9 cellular contexts compared by ENCODE assay signal in genomic region chr14:77133718-77134338, GRCh38. TPM values are rescaled to one million over a fixed set of nuclear protein-coding genes. Genes with fewer than 3 reads are reported as not detected.
A peak's percentile ranks its signal among the peaks of the same experiment; 100 is the strongest.
DNase-seq lines count a peak whose midpoint lies in the region; ATAC-seq and TF ChIP-seq lines count a peak whose summit lies in the region.
"Had no signal": no experiment of that assay in that cellular context is flagged by ENCODE, and none has a peak within 500 bp of the region (broad histone marks: within the 10 kb centered on the region; RNA-seq: fewer than 3 reads in every experiment).

No MANE protein-coding gene starts in this region.

- H3K9me3 Mint-ChIP-seq in activated T-cell treated with anti-CD3 and anti-CD28 coated beads, Interleukin-2, amount 50 U/mL, for 4 hours, result no peaks in the 10 kb centered on the region
- H3K9me3 Mint-ChIP-seq: nephron had no signal

- H3K9ac ChIP-seq in MM.1S (ENCODE audit: low read length), result no peak overlapping the region

- H3F3A ChIP-seq in MM.1S (ENCODE audit: insufficient read depth, low read length), result no peaks in the 10 kb centered on the region

- H4K20me1 ChIP-seq in MM.1S (ENCODE audit: insufficient read depth, low read length), result no peaks in the 10 kb centered on the region

- H3K4me1 Mint-ChIP-seq in activated T-cell treated with anti-CD3 and anti-CD28 coated beads, Interleukin-2, amount 50 U/mL, for 4 hours (ENCODE audit: low read depth), result no peaks in the 10 kb centered on the region
- H3K4me1 Mint-ChIP-seq: nephron had no signal

- H3K4me2 ChIP-seq in MM.1S (ENCODE audit: low read depth, low read length), result no peak overlapping the region

- no peaks in the 10 kb centered on the region for H3K36me3 Mint-ChIP-seq in activated T-cell treated with anti-CD3 and anti-CD28 coated beads, Interleukin-2, amount 50 U/mL, for 4 hours (ENCODE audit: insufficient read depth)

- no peak for TF ChIP-seq CTCF in MM.1S (IDR thresholded peaks at IDR 0.05; ENCODE audit: low read length)
- no peak for TF ChIP-seq CTCF in cardiac muscle cell (IDR thresholded peaks at IDR 0.05; ENCODE audit: low read depth, low read length)
- TF ChIP-seq CTCF in spleen (IDR thresholded peaks at IDR 0.05 in 8 of 11, conservative IDR thresholded peaks at IDR 0.05 in 3 of 11), result no peak

- no peaks in the 10 kb centered on the region for H3K4me1 ChIP-seq in MM.1S (ENCODE audit: low read length)
- H3K4me1 ChIP-seq in cardiac muscle cell (ENCODE audit: low read depth), result no peaks in the 10 kb centered on the region
- peaks cover 0 to 4% (median 0%) of the 10 kb centered on the region in 6 donors for H3K4me1 ChIP-seq in spleen

- H3K27me3 ChIP-seq in MM.1S (replicated peaks; ENCODE audit: insufficient read depth, low read length) (no peaks in the 10 kb centered on the region; the same call in 1 of the 2 replicates), cardiac muscle cell (peaks cover 21% of the 10 kb centered on the region), spleen (replicated peaks in 1 of 7) (peaks cover 0 to 83% (median 36%) of the 10 kb centered on the region in 7 donors)

- H3K4me3 Mint-ChIP-seq in activated T-cell treated with anti-CD3 and anti-CD28 coated beads, Interleukin-2, amount 50 U/mL, for 4 hours, result no peak overlapping the region
- H3K4me3 Mint-ChIP-seq: nephron had no signal

- H3K79me2 ChIP-seq in MM.1S (ENCODE audit: low read length), result no peaks in the 10 kb centered on the region

- no peaks in the 10 kb centered on the region for H3K9me3 ChIP-seq in MM.1S (replicated peaks; ENCODE audit: insufficient read depth, low read length)
- no peaks in the 10 kb centered on the region for H3K9me3 ChIP-seq in cardiac muscle cell (ENCODE audit: low read depth)
- H3K9me3 ChIP-seq in spleen, result no peaks in the 10 kb centered on the region

- peak; percentile 26 for ATAC-seq in GM19468 (IDR thresholded peaks at IDR 0.05; ENCODE audit: extremely low read depth, unreplicated experiment)
- peak; percentile 89 to 94 for ATAC-seq in activated T-cell treated with anti-CD3 and anti-CD28 coated beads, Interleukin-2, amount 50 U/mL, for 4 hours
- ATAC-seq in GM19023 (IDR thresholded peaks at IDR 0.05; ENCODE audit: unreplicated experiment), result no peak
- no peak for ATAC-seq in HG02973 (IDR thresholded peaks at IDR 0.05; ENCODE audit: unreplicated experiment)

- H3K27me3 Mint-ChIP-seq in activated T-cell treated with anti-CD3 and anti-CD28 coated beads, Interleukin-2, amount 50 U/mL, for 4 hours (ENCODE audit: low read depth), result peaks cover 74% of the 10 kb centered on the region

- TF ChIP-seq POLR2A in spleen (IDR thresholded peaks at IDR 0.05), result no peak

- H3K27ac ChIP-seq in MM.1S (ENCODE audit: low read length) (no peak overlapping the region), cardiac muscle cell (no peak overlapping the region), spleen (no peak overlapping the region)

- H3K36me3 ChIP-seq in MM.1S (replicated peaks; ENCODE audit: insufficient read depth, low read length) (no peaks in the 10 kb centered on the region), cardiac muscle cell (no peaks in the 10 kb centered on the region), spleen (no peaks in the 10 kb centered on the region)

- H3K9me2 ChIP-seq in MM.1S (replicated peaks; ENCODE audit: insufficient read depth, low read length), result no peaks in the 10 kb centered on the region

- H3K4me3 ChIP-seq in MM.1S (ENCODE audit: low read length) (no peak overlapping the region), cardiac muscle cell (no peak overlapping the region), spleen (no peak overlapping the region)

- intact Hi-C loops in spleen (cut with DNase I; ENCODE audit: low total_unique reads), result no loop called here

- DNase-seq in MM.1S, result peak; percentile 60
- peak; percentile 33 for DNase-seq in activated T-cell treated with anti-CD3 and anti-CD28 coated beads, Interleukin-2, amount 50 U/mL, for 4 hours
- DNase-seq in cardiac muscle cell (ENCODE audit: low read depth in 1 of 2, low spot score in 1 of 2), result peak; percentile 75 to 90
- DNase-seq in spleen, result peak; percentile 74
- no peak for DNase-seq in cerebellar cortex (ENCODE audit: low spot score)

- 7 to 18% (median 12%) methylated on average over 20 to 22 of the region's 22 CpGs for WGBS in spleen, 5 donors

- no peak overlapping the region for H2AFZ ChIP-seq in MM.1S (ENCODE audit: low read length)

RNA-seq across cellular contexts. Expression of gene ZDHHC22, which starts 7.8 kb away (rescaled TPM):
- total RNA-seq in activated T-cell treated with anti-CD3 and anti-CD28 coated beads, Interleukin-2, amount 50 U/mL, for 4 hours, result not detected
- total RNA-seq in cardiac muscle cell (0.12 and 0.25 TPM in 2 replicates), spleen (not detected)
- polyA plus RNA-seq in cardiac muscle cell (0.10 TPM in 1 of 2 replicates, not detected in the other), spleen (under 1 TPM in 1 of 3 donors, not detected in 2; 0.02 TPM)

RNA-seq across cellular contexts. Expression of gene CIPC, which starts 35.8 kb away (rescaled TPM):
- total RNA-seq in activated T-cell treated with anti-CD3 and anti-CD28 coated beads, Interleukin-2, amount 50 U/mL, for 4 hours, result 10 to 100 TPM in 1 of 3 donors, 1 to 10 TPM in 2; 9.0 to 10.2 (median 9.4) TPM
- total RNA-seq in cardiac muscle cell (31.3 and 35.3 TPM in 2 replicates), spleen (10 to 100 TPM; 14.9 to 33.8 (median 24.7) TPM)
- polyA plus RNA-seq in cardiac muscle cell (16.4 and 16.5 TPM in 2 replicates), spleen (1 to 10 TPM; 4.2 to 9.6 (median 5.1) TPM)

RNA-seq across cellular contexts. Expression of gene TMEM63C, which starts 47.8 kb away (rescaled TPM):
- total RNA-seq in activated T-cell treated with anti-CD3 and anti-CD28 coated beads, Interleukin-2, amount 50 U/mL, for 4 hours, result under 1 TPM; 0.65 to 0.91 (median 0.87) TPM
- total RNA-seq in cardiac muscle cell (0.36 and 0.74 TPM in 2 replicates), spleen (10 to 100 TPM in 2 of 7 donors, 1 to 10 TPM in 5; 2.8 to 13.4 (median 8.7) TPM)
- polyA plus RNA-seq in cardiac muscle cell (0.80 and 1.1 TPM in 2 replicates), spleen (1 to 10 TPM in 1 of 3 donors, under 1 TPM in 2; 0.20 to 2.4 (median 0.24) TPM)

Comparison
In these comparisons a context has a peak if more than half of its experiments do, and no peak if none do; other contexts are left out.
1. ATAC-seq: peak in GM19468 (single experiment) and activated T-cell treated with anti-CD3 and anti-CD28 coated beads, Interleukin-2, amount 50 U/mL, for 4 hours (2 of 2); none in GM19023 (single experiment) and HG02973 (single experiment).